1 cellular context compared by ENCODE assay signal in the genomic region with DNA sequence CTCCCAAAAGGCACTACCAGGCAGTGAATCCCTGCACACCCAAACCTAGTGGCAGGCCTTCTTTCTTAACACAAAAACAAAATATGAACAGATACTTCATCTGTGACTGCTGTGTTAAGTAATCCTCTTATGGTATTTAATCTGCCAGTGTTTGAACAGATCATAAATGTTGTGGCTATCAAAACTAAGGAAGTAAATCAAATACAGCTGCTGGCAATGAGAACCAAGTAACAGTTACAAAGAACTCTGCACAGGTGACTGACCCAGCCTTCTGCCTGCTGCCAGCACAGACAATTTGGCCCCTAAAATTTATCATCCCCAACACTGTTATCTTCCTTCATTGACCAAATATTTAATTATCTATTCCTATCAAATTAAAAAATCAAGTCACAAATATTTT.
TF ChIP-seq lines count a peak whose summit lies in the region.

No MANE protein-coding gene starts in this region.

TF ChIP-seq in A549, 52 proteins besides CTCF, POLR2A, EP300 and RAD21:
- TF ChIP-seq EHF (CRISPR knock-in tag; IDR thresholded peaks at IDR 0.05) (no peak), PHF8 (IDR thresholded peaks at IDR 0.05; ENCODE audit: borderline replicate concordance, low read depth) (no peak), EHMT2 (IDR thresholded peaks at IDR 0.05; ENCODE audit: low read depth) (no peak), MAFK (IDR thresholded peaks at IDR 0.05; ENCODE audit: partially characterized antibody) (no peak), ZSCAN20 (CRISPR knock-in tag; IDR thresholded peaks at IDR 0.05) (no peak), KDM5A (IDR thresholded peaks at IDR 0.05) (no peak)
- TF ChIP-seq, protein P1, sequence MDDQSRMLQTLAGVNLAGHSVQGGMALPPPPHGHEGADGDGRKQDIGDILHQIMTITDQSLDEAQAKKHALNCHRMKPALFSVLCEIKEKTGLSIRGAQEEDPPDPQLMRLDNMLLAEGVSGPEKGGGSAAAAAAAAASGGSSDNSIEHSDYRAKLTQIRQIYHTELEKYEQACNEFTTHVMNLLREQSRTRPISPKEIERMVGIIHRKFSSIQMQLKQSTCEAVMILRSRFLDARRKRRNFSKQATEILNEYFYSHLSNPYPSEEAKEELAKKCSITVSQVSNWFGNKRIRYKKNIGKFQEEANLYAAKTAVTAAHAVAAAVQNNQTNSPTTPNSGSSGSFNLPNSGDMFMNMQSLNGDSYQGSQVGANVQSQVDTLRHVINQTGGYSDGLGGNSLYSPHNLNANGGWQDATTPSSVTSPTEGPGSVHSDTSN (IDR thresholded peaks at IDR 0.05), result no peak
